12 cellular contexts compared by ENCODE assay signal in the genomic region with DNA sequence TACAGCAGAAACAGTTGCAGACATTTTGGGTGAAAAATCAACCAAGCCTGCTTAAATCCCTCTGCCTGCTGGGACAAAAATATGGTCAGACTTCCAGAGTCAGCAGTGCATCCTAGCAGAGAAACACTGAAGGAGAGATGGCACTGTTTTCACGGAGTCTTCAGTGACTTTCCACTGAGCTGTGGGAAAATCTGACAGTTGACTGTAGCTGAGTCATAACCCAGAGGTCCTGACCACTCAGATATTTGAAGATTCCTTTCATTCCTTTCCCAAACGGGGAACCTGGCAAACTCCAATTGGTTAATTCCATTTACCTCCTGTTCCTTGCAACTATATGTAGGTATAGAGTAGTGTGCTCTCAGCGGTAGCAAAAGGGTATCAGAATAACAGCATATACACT. TPM values are rescaled to one million over a fixed set of nuclear protein-coding genes. Genes with fewer than 3 reads are reported as not detected.
DNase-seq lines count a peak whose midpoint lies in the region; ATAC-seq and TF ChIP-seq lines count a peak whose summit lies in the region.
"Had no signal": no experiment of that assay in that cellular context is flagged by ENCODE, and none has a peak within 500 bp of the region (broad histone marks: within the 10 kb centered on the region; RNA-seq: fewer than 3 reads in every experiment).

No MANE protein-coding gene starts in this region.

- H3K9me3 Mint-ChIP-seq in activated naive CD8-positive, alpha-beta T cell treated with anti-CD3 and anti-CD28 coated beads, Interleukin-2, amount 50 U/mL, for 24 hours = no peaks in the 10 kb centered on the region
- H3K9me3 Mint-ChIP-seq: stimulated activated naive CD8-positive, alpha-beta T cell treated with anti-CD3 and anti-CD28 coated beads, Interleukin-15, amount 100 ng/mL, for 72 hours had no signal

- no peaks in the 10 kb centered on the region for H3K36me3 ChIP-seq in SJSA1

- peak overlapping the region; percentile 94 for H3K27ac ChIP-seq in SJSA1

- H3K4me3 Mint-ChIP-seq in activated naive CD8-positive, alpha-beta T cell treated with anti-CD3 and anti-CD28 coated beads, Interleukin-2, amount 50 U/mL, for 24 hours = no peak overlapping the region
- H3K4me3 Mint-ChIP-seq: stimulated activated naive CD8-positive, alpha-beta T cell treated with anti-CD3 and anti-CD28 coated beads, Interleukin-15, amount 100 ng/mL, for 72 hours had no signal

- ATAC-seq in activated naive CD8-positive, alpha-beta T cell treated with anti-CD3 and anti-CD28 coated beads, Interleukin-2, amount 50 U/mL, for 24 hours = no peak
- ATAC-seq: stimulated activated naive CD8-positive, alpha-beta T cell treated with anti-CD3 and anti-CD28 coated beads, Interleukin-15, amount 100 ng/mL, for 72 hours had no signal

- H3K27me3 Mint-ChIP-seq in activated naive CD8-positive, alpha-beta T cell treated with anti-CD3 and anti-CD28 coated beads, Interleukin-2, amount 50 U/mL, for 24 hours = peaks cover 2% of the 10 kb centered on the region
- H3K27me3 Mint-ChIP-seq: stimulated activated naive CD8-positive, alpha-beta T cell treated with anti-CD3 and anti-CD28 coated beads, Interleukin-15, amount 100 ng/mL, for 72 hours had no signal

- no peak overlapping the region for H3K27ac Mint-ChIP-seq in activated naive CD8-positive, alpha-beta T cell treated with anti-CD3 and anti-CD28 coated beads, Interleukin-2, amount 50 U/mL, for 24 hours
- H3K27ac Mint-ChIP-seq: stimulated activated naive CD8-positive, alpha-beta T cell treated with anti-CD3 and anti-CD28 coated beads, Interleukin-15, amount 100 ng/mL, for 72 hours had no signal

- DNase-seq in G401 (ENCODE audit: low spot score) (peak; percentile 18), SJSA1 (ENCODE audit: low read depth in 1 of 2, low spot score in 2 of 2) (peak; percentile 83 to 92), fibroblast of pulmonary artery (ENCODE audit: low read depth) (peak; percentile 91), renal cortical epithelial cell (ENCODE audit: low read depth) (peak; percentile 95), epidermal melanocyte (ENCODE audit: insufficient read length, low spot score) (no peak), NCI-H187 (lab: John Stamatoyannopoulos, UW) (no peak), NCI-H187 treated with DMSO at 0.1 percent for 48 hours (lab: John Stamatoyannopoulos, UW) (no peak)
- no peak for DNase-seq in activated naive CD8-positive, alpha-beta T cell treated with anti-CD3 and anti-CD28 coated beads, Interleukin-2, amount 50 U/mL, for 24 hours
- DNase-seq: NCI-H2171 treated with DMSO at 0.1 percent for 48 hours; stimulated activated CD4-positive, alpha-beta T cell treated with anti-CD3 and anti-CD28 coated beads, Interleukin-12 subunit alpha, Interleukin-12 subunit beta, amount 100 ng/mL, for 4 hours; stimulated activated naive CD8-positive, alpha-beta T cell treated with anti-CD3 and anti-CD28 coated beads, Interleukin-15, amount 100 ng/mL, for 72 hours had no signal

- no peak for TF ChIP-seq CTCF in fibroblast of pulmonary artery (IDR thresholded peaks at IDR 0.05; ENCODE audit: low read length, missing control alignments)

- H3K36me3 Mint-ChIP-seq in activated naive CD8-positive, alpha-beta T cell treated with anti-CD3 and anti-CD28 coated beads, Interleukin-2, amount 50 U/mL, for 24 hours (ENCODE audit: low read depth) = no peaks in the 10 kb centered on the region

- no peaks in the 10 kb centered on the region for H3K4me1 Mint-ChIP-seq in activated naive CD8-positive, alpha-beta T cell treated with anti-CD3 and anti-CD28 coated beads, Interleukin-2, amount 50 U/mL, for 24 hours
- H3K4me1 Mint-ChIP-seq: stimulated activated naive CD8-positive, alpha-beta T cell treated with anti-CD3 and anti-CD28 coated beads, Interleukin-15, amount 100 ng/mL, for 72 hours had no signal

- H3K4me1 ChIP-seq in SJSA1 (replicated peaks) = peaks cover 38% of the 10 kb centered on the region

- no peak overlapping the region for H3K4me3 ChIP-seq in SJSA1
- no peak overlapping the region for H3K4me3 ChIP-seq in fibroblast of pulmonary artery (replicated peaks; ENCODE audit: low read depth, low read length)
- H3K4me3 ChIP-seq: lung had no signal

- in situ Hi-C loops in G401 (cut with HindIII; ENCODE audit: low sequenced_read_pairs) = no loop called here

- H3K9me3 ChIP-seq in SJSA1 (replicated peaks) = no peaks in the 10 kb centered on the region

- H3K27me3 ChIP-seq in SJSA1 (replicated peaks) = no peaks in the 10 kb centered on the region

RNA-seq across cellular contexts. Expression of gene UPB1, which starts 20.9 kb away (rescaled TPM):
- total RNA-seq in G401 (2014; rRNA removed; shearing (Covaris generic)) = 0.12 and 0.51 TPM in 2 replicates
- total RNA-seq in SJSA1 (2014; rRNA removed; shearing (Covaris generic)) = 0.44 and 0.47 TPM in 2 replicates
- not detected in 2 replicates for total RNA-seq in renal cortical epithelial cell

RNA-seq across cellular contexts. Expression of gene ADORA2A, which starts 46.8 kb away (rescaled TPM):
- 1.1 and 1.2 TPM in 2 replicates for total RNA-seq in G401 (2014; rRNA removed; shearing (Covaris generic))
- total RNA-seq in SJSA1 (2014; rRNA removed; shearing (Covaris generic)) = 3.4 and 3.6 TPM in 2 replicates
- 0.17 and 0.80 TPM in 2 replicates for total RNA-seq in renal cortical epithelial cell

Comparison
In these comparisons a context has a peak if more than half of its experiments do, and no peak if none do; other contexts are left out.
1. DNase-seq: peak in G401 (single experiment), SJSA1 (2 of 2), fibroblast of pulmonary artery (single experiment) and renal cortical epithelial cell (single experiment); none in activated naive CD8-positive, alpha-beta T cell treated with anti-CD3 and anti-CD28 coated beads, Interleukin-2, amount 50 U/mL, for 24 hours (single experiment), epidermal melanocyte (single experiment), NCI-H187 (0 of 2) and NCI-H187 treated with DMSO at 0.1 percent for 48 hours (single experiment).